22 cellular contexts compared by ENCODE assay signal in genomic region chr10:33723181-33723580, GRCh38.
"Had no signal": no experiment of that assay in that cellular context is flagged by ENCODE, and none has a peak within 500 bp of the region (broad histone marks: within the 10 kb centered on the region; RNA-seq: fewer than 3 reads in every experiment).

No MANE protein-coding gene starts in this region.

- H3K4me3 Mint-ChIP-seq: naive thymus-derived CD8-positive, alpha-beta T cell; stimulated activated naive B cell treated with anti-CD40 and anti-IgM and Interleukin-4, amounts not matched to agents 10 μg/mL and 1 μg/mL and 100 μg/mL, for 72 hours had no signal

- H3K27me3 Mint-ChIP-seq: stimulated activated naive B cell treated with anti-CD40 and anti-IgM and Interleukin-4, amounts not matched to agents 10 μg/mL and 1 μg/mL and 100 μg/mL, for 72 hours had no signal

- H3K36me3 ChIP-seq: colonic mucosa, esophagus squamous epithelium, neutrophil, right atrium auricular region, sigmoid colon, stomach, thoracic aorta, transverse colon had no signal

- DNase-seq: colonic mucosa; dermis blood vessel endothelial cell; esophagus squamous epithelium; foreskin fibroblast; head of caudate nucleus; left colon; left ventricle myocardium superior; mucosa of descending colon; naive thymus-derived CD8-positive, alpha-beta T cell; psoas muscle; sigmoid colon; stimulated activated CD4-positive, alpha-beta T cell treated with anti-CD3 and anti-CD28 coated beads, Interleukin-2, amount 100 ng/mL, for 24 hours; stimulated activated CD4-positive, alpha-beta T cell treated with anti-CD3 and anti-CD28 coated beads, Interleukin-4, amount 100 ng/mL, for 4 hours; stimulated activated naive B cell treated with anti-CD40 and anti-IgM and Interleukin-4, amounts not matched to agents 10 μg/mL and 1 μg/mL and 100 μg/mL, for 72 hours; stomach; substantia nigra; transverse colon had no signal

- H3K27ac ChIP-seq: colonic mucosa, esophagus squamous epithelium, hepatocyte, neutrophil, psoas muscle, right atrium auricular region, sigmoid colon, skin epidermis, stomach, thoracic aorta, transverse colon had no signal

- H3K4me1 Mint-ChIP-seq: naive thymus-derived CD8-positive, alpha-beta T cell; stimulated activated naive B cell treated with anti-CD40 and anti-IgM and Interleukin-4, amounts not matched to agents 10 μg/mL and 1 μg/mL and 100 μg/mL, for 72 hours had no signal

- ATAC-seq: left colon; left ventricle myocardium superior; mucosa of descending colon; naive thymus-derived CD8-positive, alpha-beta T cell; psoas muscle; stimulated activated naive B cell treated with anti-CD40 and anti-IgM and Interleukin-4, amounts not matched to agents 10 μg/mL and 1 μg/mL and 100 μg/mL, for 72 hours had no signal

- H3K36me3 Mint-ChIP-seq: naive thymus-derived CD8-positive, alpha-beta T cell; stimulated activated naive B cell treated with anti-CD40 and anti-IgM and Interleukin-4, amounts not matched to agents 10 μg/mL and 1 μg/mL and 100 μg/mL, for 72 hours had no signal

- H3K27me3 ChIP-seq: colonic mucosa, esophagus squamous epithelium, hepatocyte, neutrophil, right atrium auricular region, sigmoid colon, stomach, transverse colon had no signal

- H3K27ac Mint-ChIP-seq: naive thymus-derived CD8-positive, alpha-beta T cell; stimulated activated naive B cell treated with anti-CD40 and anti-IgM and Interleukin-4, amounts not matched to agents 10 μg/mL and 1 μg/mL and 100 μg/mL, for 72 hours had no signal

- H3K9me3 ChIP-seq: colonic mucosa, mucosa of descending colon, neutrophil, thoracic aorta, transverse colon had no signal

- H3K4me1 ChIP-seq: colonic mucosa, esophagus squamous epithelium, psoas muscle, sigmoid colon, stomach, transverse colon had no signal

- H3K4me3 ChIP-seq: colonic mucosa, esophagus squamous epithelium, hepatocyte, mucosa of descending colon, psoas muscle, right atrium auricular region, sigmoid colon, skin epidermis, stomach, thoracic aorta, transverse colon had no signal
